ENCODE assay signal across 1 cellular context in genomic region chr16:12637002-12637401, GRCh38.
TF ChIP-seq lines count a peak whose summit lies in the region.

No MANE protein-coding gene starts in this region.

TF ChIP-seq in HepG2, 621 proteins besides CTCF, POLR2A, EP300 and RAD21 (continued from another document and continues in another):
- TF ChIP-seq ZNF318 (CRISPR knock-in tag; IDR thresholded peaks at IDR 0.05) (no peak), ZNF792 (CRISPR knock-in tag; IDR thresholded peaks at IDR 0.05) (no peak), HNF4A (CRISPR knock-in tag; IDR thresholded peaks at IDR 0.05) (0 out of 2 replicates have a peak, but pooled peaks have one; percentile 15), GLI4 (CRISPR knock-in tag; IDR thresholded peaks at IDR 0.05; ENCODE audit: borderline replicate concordance) (no peak), ZFP91 (CRISPR knock-in tag; IDR thresholded peaks at IDR 0.05; ENCODE audit: borderline replicate concordance) (0 out of 2 replicates have a peak, but pooled peaks have one; percentile 20), ZNF225 (CRISPR knock-in tag; IDR thresholded peaks at IDR 0.05) (0 out of 2 replicates have a peak, but pooled peaks have one; percentile 36), DNMT3B (CRISPR knock-in tag; conservative IDR thresholded peaks at IDR 0.05) (no peak), ZNF333 (CRISPR knock-in tag; IDR thresholded peaks at IDR 0.05; ENCODE audit: borderline replicate concordance) (no peak), NR2F1 (CRISPR knock-in tag; IDR thresholded peaks at IDR 0.05) (no peak), ZNF503 (CRISPR knock-in tag; IDR thresholded peaks at IDR 0.05) (no peak), ZNF563 (CRISPR knock-in tag; IDR thresholded peaks at IDR 0.05) (no peak), THAP9 (CRISPR knock-in tag; IDR thresholded peaks at IDR 0.05; ENCODE audit: borderline replicate concordance) (0 out of 2 replicates have a peak, but pooled peaks have one; percentile 22), ZNF577 (CRISPR knock-in tag; IDR thresholded peaks at IDR 0.05; ENCODE audit: borderline replicate concordance, low read depth) (no peak)
- TF ChIP-seq, protein P1, sequence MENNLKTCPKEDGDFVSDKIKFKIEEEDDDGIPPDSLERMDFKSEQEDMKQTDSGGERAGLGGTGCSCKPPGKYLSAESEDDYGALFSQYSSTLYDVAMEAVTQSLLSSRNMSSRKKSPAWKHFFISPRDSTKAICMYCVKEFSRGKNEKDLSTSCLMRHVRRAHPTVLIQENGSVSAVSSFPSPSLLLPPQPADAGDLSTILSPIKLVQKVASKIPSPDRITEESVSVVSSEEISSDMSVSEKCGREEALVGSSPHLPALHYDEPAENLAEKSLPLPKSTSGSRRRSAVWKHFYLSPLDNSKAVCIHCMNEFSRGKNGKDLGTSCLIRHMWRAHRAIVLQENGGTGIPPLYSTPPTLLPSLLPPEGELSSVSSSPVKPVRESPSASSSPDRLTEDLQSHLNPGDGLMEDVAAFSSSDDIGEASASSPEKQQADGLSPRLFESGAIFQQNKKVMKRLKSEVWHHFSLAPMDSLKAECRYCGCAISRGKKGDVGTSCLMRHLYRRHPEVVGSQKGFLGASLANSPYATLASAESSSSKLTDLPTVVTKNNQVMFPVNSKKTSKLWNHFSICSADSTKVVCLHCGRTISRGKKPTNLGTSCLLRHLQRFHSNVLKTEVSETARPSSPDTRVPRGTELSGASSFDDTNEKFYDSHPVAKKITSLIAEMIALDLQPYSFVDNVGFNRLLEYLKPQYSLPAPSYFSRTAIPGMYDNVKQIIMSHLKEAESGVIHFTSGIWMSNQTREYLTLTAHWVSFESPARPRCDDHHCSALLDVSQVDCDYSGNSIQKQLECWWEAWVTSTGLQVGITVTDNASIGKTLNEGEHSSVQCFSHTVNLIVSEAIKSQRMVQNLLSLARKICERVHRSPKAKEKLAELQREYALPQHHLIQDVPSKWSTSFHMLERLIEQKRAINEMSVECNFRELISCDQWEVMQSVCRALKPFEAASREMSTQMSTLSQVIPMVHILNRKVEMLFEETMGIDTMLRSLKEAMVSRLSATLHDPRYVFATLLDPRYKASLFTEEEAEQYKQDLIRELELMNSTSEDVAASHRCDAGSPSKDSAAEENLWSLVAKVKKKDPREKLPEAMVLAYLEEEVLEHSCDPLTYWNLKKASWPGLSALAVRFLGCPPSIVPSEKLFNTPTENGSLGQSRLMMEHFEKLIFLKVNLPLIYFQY (CRISPR knock-in tag; IDR thresholded peaks at IDR 0.05; ENCODE audit: borderline replicate concordance) = no peak
- TF ChIP-seq, protein P2, sequence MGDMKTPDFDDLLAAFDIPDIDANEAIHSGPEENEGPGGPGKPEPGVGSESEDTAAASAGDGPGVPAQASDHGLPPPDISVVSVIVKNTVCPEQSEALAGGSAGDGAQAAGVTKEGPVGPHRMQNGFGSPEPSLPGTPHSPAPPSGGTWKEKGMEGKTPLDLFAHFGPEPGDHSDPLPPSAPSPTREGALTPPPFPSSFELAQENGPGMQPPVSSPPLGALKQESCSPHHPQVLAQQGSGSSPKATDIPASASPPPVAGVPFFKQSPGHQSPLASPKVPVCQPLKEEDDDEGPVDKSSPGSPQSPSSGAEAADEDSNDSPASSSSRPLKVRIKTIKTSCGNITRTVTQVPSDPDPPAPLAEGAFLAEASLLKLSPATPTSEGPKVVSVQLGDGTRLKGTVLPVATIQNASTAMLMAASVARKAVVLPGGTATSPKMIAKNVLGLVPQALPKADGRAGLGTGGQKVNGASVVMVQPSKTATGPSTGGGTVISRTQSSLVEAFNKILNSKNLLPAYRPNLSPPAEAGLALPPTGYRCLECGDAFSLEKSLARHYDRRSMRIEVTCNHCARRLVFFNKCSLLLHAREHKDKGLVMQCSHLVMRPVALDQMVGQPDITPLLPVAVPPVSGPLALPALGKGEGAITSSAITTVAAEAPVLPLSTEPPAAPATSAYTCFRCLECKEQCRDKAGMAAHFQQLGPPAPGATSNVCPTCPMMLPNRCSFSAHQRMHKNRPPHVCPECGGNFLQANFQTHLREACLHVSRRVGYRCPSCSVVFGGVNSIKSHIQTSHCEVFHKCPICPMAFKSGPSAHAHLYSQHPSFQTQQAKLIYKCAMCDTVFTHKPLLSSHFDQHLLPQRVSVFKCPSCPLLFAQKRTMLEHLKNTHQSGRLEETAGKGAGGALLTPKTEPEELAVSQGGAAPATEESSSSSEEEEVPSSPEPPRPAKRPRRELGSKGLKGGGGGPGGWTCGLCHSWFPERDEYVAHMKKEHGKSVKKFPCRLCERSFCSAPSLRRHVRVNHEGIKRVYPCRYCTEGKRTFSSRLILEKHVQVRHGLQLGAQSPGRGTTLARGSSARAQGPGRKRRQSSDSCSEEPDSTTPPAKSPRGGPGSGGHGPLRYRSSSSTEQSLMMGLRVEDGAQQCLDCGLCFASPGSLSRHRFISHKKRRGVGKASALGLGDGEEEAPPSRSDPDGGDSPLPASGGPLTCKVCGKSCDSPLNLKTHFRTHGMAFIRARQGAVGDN (CRISPR knock-in tag; IDR thresholded peaks at IDR 0.05) = peak; percentile 78
- TF ChIP-seq, protein P3, sequence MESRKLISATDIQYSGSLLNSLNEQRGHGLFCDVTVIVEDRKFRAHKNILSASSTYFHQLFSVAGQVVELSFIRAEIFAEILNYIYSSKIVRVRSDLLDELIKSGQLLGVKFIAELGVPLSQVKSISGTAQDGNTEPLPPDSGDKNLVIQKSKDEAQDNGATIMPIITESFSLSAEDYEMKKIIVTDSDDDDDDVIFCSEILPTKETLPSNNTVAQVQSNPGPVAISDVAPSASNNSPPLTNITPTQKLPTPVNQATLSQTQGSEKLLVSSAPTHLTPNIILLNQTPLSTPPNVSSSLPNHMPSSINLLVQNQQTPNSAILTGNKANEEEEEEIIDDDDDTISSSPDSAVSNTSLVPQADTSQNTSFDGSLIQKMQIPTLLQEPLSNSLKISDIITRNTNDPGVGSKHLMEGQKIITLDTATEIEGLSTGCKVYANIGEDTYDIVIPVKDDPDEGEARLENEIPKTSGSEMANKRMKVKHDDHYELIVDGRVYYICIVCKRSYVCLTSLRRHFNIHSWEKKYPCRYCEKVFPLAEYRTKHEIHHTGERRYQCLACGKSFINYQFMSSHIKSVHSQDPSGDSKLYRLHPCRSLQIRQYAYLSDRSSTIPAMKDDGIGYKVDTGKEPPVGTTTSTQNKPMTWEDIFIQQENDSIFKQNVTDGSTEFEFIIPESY (CRISPR knock-in tag; IDR thresholded peaks at IDR 0.05) = peak; percentile 93
